In genomic region chr18:50268022-50268747, GRCh38 we compare ENCODE assay signal across 8 cellular contexts.
DNase-seq lines count a peak whose midpoint lies in the region; ATAC-seq lines count a peak whose summit lies in the region.

No MANE protein-coding gene starts in this region.

- DNase-seq in AG08395 (ENCODE audit: low spot score) (peak; percentile 71), left kidney (ENCODE audit: low read depth, low spot score) (peak; percentile 88), foreskin melanocyte (no peak)
- DNase-seq in activated CD4-positive, CD25-positive, alpha-beta regulatory T cell (lab: John Stamatoyannopoulos, UW) = peak; percentile 61 to 67 (median 64)
- peak; percentile 81 for DNase-seq in stimulated activated CD4-positive, alpha-beta T cell treated with anti-CD3 and anti-CD28 coated beads, Interleukin-4, amount 100 ng/mL, for 24 hours

- ATAC-seq in GM18907 (IDR thresholded peaks at IDR 0.05; ENCODE audit: unreplicated experiment) (peak; percentile 74), HG03108 (IDR thresholded peaks at IDR 0.05; ENCODE audit: unreplicated experiment) (peak; percentile 76)

- H3K27ac ChIP-seq in cingulate gyrus (ENCODE audit: low read depth, low read length) = peak overlapping the region; percentile 60
